ENCODE assay signal across 15 cellular contexts in the genomic region with DNA sequence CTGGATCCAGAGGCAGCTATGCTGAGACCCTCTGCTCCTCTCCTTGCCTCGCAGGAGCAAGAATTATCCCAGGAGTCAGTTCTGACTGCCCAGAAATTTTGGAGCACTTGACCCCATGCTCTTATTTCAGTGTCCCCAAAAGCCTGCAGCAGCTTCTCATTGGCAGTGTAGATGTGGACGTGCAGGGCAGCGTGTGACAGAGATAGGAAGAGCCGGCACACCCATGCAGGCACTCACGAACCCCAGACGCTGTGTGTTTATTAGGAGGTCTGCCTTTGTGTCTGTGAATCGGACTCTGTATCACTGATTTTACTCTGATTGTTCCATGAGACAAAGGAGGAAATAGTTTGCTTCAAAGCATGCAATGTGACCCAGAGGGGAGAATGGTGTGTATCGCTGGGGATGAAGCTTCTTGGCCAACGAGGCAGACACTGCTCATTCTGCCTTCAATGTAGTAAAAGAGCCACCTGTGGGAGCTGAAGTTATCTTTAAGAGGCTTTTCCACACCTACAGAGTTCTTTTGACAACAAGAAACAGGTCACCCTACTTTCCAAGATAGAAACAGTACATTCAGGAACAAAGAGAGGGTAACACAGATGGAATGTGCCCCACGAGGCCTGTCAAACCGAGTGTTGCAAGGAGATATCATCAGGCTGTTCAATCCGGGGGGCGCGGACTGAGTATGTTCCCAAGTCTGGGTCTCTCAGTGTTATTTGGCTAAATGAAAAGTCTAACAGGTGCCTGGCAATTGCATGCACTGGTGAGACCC.
DNase-seq lines count a peak whose midpoint lies in the region; ATAC-seq and TF ChIP-seq lines count a peak whose summit lies in the region.
"Had no signal": no experiment of that assay in that cellular context is flagged by ENCODE, and none has a peak within 500 bp of the region (broad histone marks: within the 10 kb centered on the region; RNA-seq: fewer than 3 reads in every experiment).

No MANE protein-coding gene starts in this region.

- H3K27ac Mint-ChIP-seq in neural crest cell (ENCODE audit: unreplicated experiment) = peak overlapping the region; percentile 22
- H3K27ac Mint-ChIP-seq: CD4-positive, CD25-positive, alpha-beta regulatory T cell; HFFc6 had no signal

- intact Hi-C loops in Right ventricle myocardium superior (cut with DNase I) = no loop called here
- intact Hi-C loops in left ventricle myocardium superior (cut with micrococcal nuclease) = no loop called here

- no peak overlapping the region for H3K4me3 Mint-ChIP-seq in neural crest cell
- H3K4me3 Mint-ChIP-seq: CD4-positive, CD25-positive, alpha-beta regulatory T cell; HFFc6 had no signal

- no peaks in the 10 kb centered on the region for H3K36me3 ChIP-seq in right atrium auricular region
- H3K36me3 ChIP-seq: BLaER1 treated with 17β-estradiol and CSF1 and Interleukin-3, amounts not matched to agents 10 nM and 100 nM had no signal

- DNase-seq in Right ventricle myocardium superior (peak; percentile 42), right atrium auricular region (ENCODE audit: low spot score) (no peak), left ventricle myocardium superior (no peak), neural crest cell (ENCODE audit: low read depth, low spot score) (no peak), DMS79 (lab: John Stamatoyannopoulos, UW) (no peak), hepatic stellate cell (ENCODE audit: low spot score) (no peak), foreskin fibroblast (no peak)
- DNase-seq: ACHN; Calu3; CD4-positive, CD25-positive, alpha-beta regulatory T cell; DMS79 treated with DMSO at 0.1 percent for 48 hours; EL; HCEC 1CT; HFFc6 had no signal

- H3K9me3 ChIP-seq in right atrium auricular region = no peaks in the 10 kb centered on the region
- H3K9me3 ChIP-seq: BLaER1 treated with 17β-estradiol and CSF1 and Interleukin-3, amounts not matched to agents 10 nM and 100 nM had no signal

- H3K4me3 ChIP-seq in right atrium auricular region (no peak overlapping the region), foreskin fibroblast (ENCODE audit: low read depth in 1 of 2, low read length in 2 of 2) (no peak overlapping the region)
- H3K4me3 ChIP-seq: BLaER1 treated with 17β-estradiol and CSF1 and Interleukin-3, amounts not matched to agents 10 nM and 100 nM had no signal

- H3K27me3 ChIP-seq in right atrium auricular region = no peaks in the 10 kb centered on the region
- H3K27me3 ChIP-seq: BLaER1 treated with 17β-estradiol and CSF1 and Interleukin-3, amounts not matched to agents 10 nM and 100 nM had no signal

- peaks cover 57% of the 10 kb centered on the region for H3K4me1 Mint-ChIP-seq in neural crest cell
- H3K4me1 Mint-ChIP-seq: CD4-positive, CD25-positive, alpha-beta regulatory T cell had no signal

- ATAC-seq in Right ventricle myocardium superior (ENCODE audit: poor library complexity) (peak; percentile 63), left ventricle myocardium superior (peak; percentile 56)

- H3K36me3 Mint-ChIP-seq in neural crest cell (ENCODE audit: low read depth) = no peaks in the 10 kb centered on the region
- H3K36me3 Mint-ChIP-seq: CD4-positive, CD25-positive, alpha-beta regulatory T cell had no signal

- H3K4me1 ChIP-seq in right atrium auricular region = no peaks in the 10 kb centered on the region
- H3K4me1 ChIP-seq: BLaER1 treated with 17β-estradiol and CSF1 and Interleukin-3, amounts not matched to agents 10 nM and 100 nM had no signal

- H3K27ac ChIP-seq in right atrium auricular region = no peak overlapping the region
- H3K27ac ChIP-seq: BLaER1 treated with 17β-estradiol and CSF1 and Interleukin-3, amounts not matched to agents 10 nM and 100 nM had no signal

- no peak for TF ChIP-seq CTCF in right atrium auricular region (IDR thresholded peaks at IDR 0.05)
- no peak for TF ChIP-seq CTCF in neural crest cell (conservative IDR thresholded peaks at IDR 0.05)
- TF ChIP-seq CTCF in foreskin fibroblast (IDR thresholded peaks at IDR 0.05; ENCODE audit: low read depth, low read length) = no peak

- no peaks in the 10 kb centered on the region for H3K27me3 Mint-ChIP-seq in neural crest cell (ENCODE audit: low read depth)
- H3K27me3 Mint-ChIP-seq: CD4-positive, CD25-positive, alpha-beta regulatory T cell had no signal

- peaks cover 3% of the 10 kb centered on the region for H3K9me3 Mint-ChIP-seq in neural crest cell
